23 cellular contexts compared by ENCODE assay signal in genomic region chr1:62799688-62800087, GRCh38. TPM values are rescaled to one million over a fixed set of nuclear protein-coding genes. Genes with fewer than 3 reads are reported as not detected.
DNase-seq lines count a peak whose midpoint lies in the region; ATAC-seq and TF ChIP-seq lines count a peak whose summit lies in the region.
"Had no signal": no experiment of that assay in that cellular context is flagged by ENCODE, and none has a peak within 500 bp of the region (broad histone marks: within the 10 kb centered on the region; RNA-seq: fewer than 3 reads in every experiment).

No MANE protein-coding gene starts in this region.

- no peak overlapping the region for H3K4me3 Mint-ChIP-seq in activated naive CD8-positive, alpha-beta T cell
- no peak overlapping the region for H3K4me3 Mint-ChIP-seq in activated naive CD8-positive, alpha-beta T cell treated with anti-CD3 and anti-CD28 coated beads, Interleukin-2, amount 50 U/mL, for 24 hours
- H3K4me3 Mint-ChIP-seq in natural killer cell treated with Interleukin-12 subunit alpha and Interleukin-12 subunit beta and Interleukin-15 and Interleukin-18, amount 100 ng/mL, for 72 hours: no peak overlapping the region
- H3K4me3 Mint-ChIP-seq: HFFc6 had no signal

- no peak overlapping the region for H3K9ac ChIP-seq in SU-DHL-6 (ENCODE audit: low read length)
- H3K9ac ChIP-seq: KMS-11 had no signal

- H3K4me3 ChIP-seq in SU-DHL-6 (ENCODE audit: insufficient read depth, low read length, poor library complexity, severe bottlenecking): no peak overlapping the region
- H3K4me3 ChIP-seq: Peyer's patch had no signal

- peaks cover 10% of the 10 kb centered on the region for H3K36me3 Mint-ChIP-seq in activated naive CD8-positive, alpha-beta T cell
- H3K36me3 Mint-ChIP-seq in activated naive CD8-positive, alpha-beta T cell treated with anti-CD3 and anti-CD28 coated beads, Interleukin-2, amount 50 U/mL, for 24 hours (ENCODE audit: low read depth): peaks cover 7% of the 10 kb centered on the region
- no peaks in the 10 kb centered on the region for H3K36me3 Mint-ChIP-seq in natural killer cell treated with Interleukin-12 subunit alpha and Interleukin-12 subunit beta and Interleukin-15 and Interleukin-18, amount 100 ng/mL, for 72 hours

- H4K20me1 ChIP-seq in SU-DHL-6 (ENCODE audit: low read depth, low read length): no peaks in the 10 kb centered on the region

- no peak for ATAC-seq in activated naive CD8-positive, alpha-beta T cell treated with anti-CD3 and anti-CD28 coated beads, Interleukin-2, amount 50 U/mL, for 24 hours
- no peak for ATAC-seq in natural killer cell treated with Interleukin-12 subunit alpha and Interleukin-12 subunit beta and Interleukin-15 and Interleukin-18, amount 100 ng/mL, for 72 hours
- ATAC-seq: HepG2, SK-N-SH treated with all-trans-retinoic acid at 6 μM for 48 hours had no signal

- DNase-seq in activated naive CD8-positive, alpha-beta T cell treated with anti-CD3 and anti-CD28 coated beads, Interleukin-2, amount 50 U/mL, for 24 hours: no peak
- DNase-seq in UCSD-AML1 (lab: John Stamatoyannopoulos, UW; ENCODE audit: unreplicated experiment) (no peak), GM10266 (ENCODE audit: extremely low spot score) (no peak), GM19240 (ENCODE audit: insufficient read length, low spot score) (no peak)
- DNase-seq in natural killer cell treated with Interleukin-12 subunit alpha and Interleukin-12 subunit beta and Interleukin-15 and Interleukin-18, amount 100 ng/mL, for 72 hours (ENCODE audit: low spot score): no peak
- DNase-seq: DMS53, GF-D8, H7, HFFc6, NCI-H1105 treated with DMSO at 0.1 percent for 48 hours, NCI-H1694, NCI-H446, NCI-H526, T-helper 1 cell had no signal

- H3K27ac Mint-ChIP-seq in activated naive CD8-positive, alpha-beta T cell: peak overlapping the region; percentile 1
- H3K27ac Mint-ChIP-seq in activated naive CD8-positive, alpha-beta T cell treated with anti-CD3 and anti-CD28 coated beads, Interleukin-2, amount 50 U/mL, for 24 hours: no peak overlapping the region
- H3K27ac Mint-ChIP-seq in natural killer cell treated with Interleukin-12 subunit alpha and Interleukin-12 subunit beta and Interleukin-15 and Interleukin-18, amount 100 ng/mL, for 72 hours: no peak overlapping the region
- H3K27ac Mint-ChIP-seq: HFFc6 had no signal

- no peak overlapping the region for H2AFZ ChIP-seq in SU-DHL-6 (ENCODE audit: low read depth, low read length, severe bottlenecking)

- H3K36me3 ChIP-seq in SU-DHL-6 (ENCODE audit: low read length): peaks cover 8% of the 10 kb centered on the region
- H3K36me3 ChIP-seq: Peyer's patch had no signal

- H3K27me3 Mint-ChIP-seq in activated naive CD8-positive, alpha-beta T cell: no peaks in the 10 kb centered on the region
- H3K27me3 Mint-ChIP-seq in activated naive CD8-positive, alpha-beta T cell treated with anti-CD3 and anti-CD28 coated beads, Interleukin-2, amount 50 U/mL, for 24 hours: no peaks in the 10 kb centered on the region
- H3K27me3 Mint-ChIP-seq in natural killer cell treated with Interleukin-12 subunit alpha and Interleukin-12 subunit beta and Interleukin-15 and Interleukin-18, amount 100 ng/mL, for 72 hours: no peaks in the 10 kb centered on the region

- peaks cover 37% of the 10 kb centered on the region for H3F3A ChIP-seq in SU-DHL-6 (ENCODE audit: insufficient read depth)

- TF ChIP-seq CTCF in SU-DHL-6 (IDR thresholded peaks at IDR 0.05; ENCODE audit: insufficient read depth, low read length, poor library complexity, severe bottlenecking): no peak
- TF ChIP-seq CTCF in GM10266 (IDR thresholded peaks at IDR 0.05; ENCODE audit: control insufficient read depth, insufficient read depth, low read depth, missing control alignments): no peak

- H3K9me3 Mint-ChIP-seq in activated naive CD8-positive, alpha-beta T cell (ENCODE audit: low read depth): no peaks in the 10 kb centered on the region
- no peaks in the 10 kb centered on the region for H3K9me3 Mint-ChIP-seq in activated naive CD8-positive, alpha-beta T cell treated with anti-CD3 and anti-CD28 coated beads, Interleukin-2, amount 50 U/mL, for 24 hours
- H3K9me3 Mint-ChIP-seq in natural killer cell treated with Interleukin-12 subunit alpha and Interleukin-12 subunit beta and Interleukin-15 and Interleukin-18, amount 100 ng/mL, for 72 hours: no peaks in the 10 kb centered on the region
- H3K9me3 Mint-ChIP-seq: HFFc6 had no signal

- H3K27ac ChIP-seq in SU-DHL-6 (ENCODE audit: low read depth, low read length) (peak overlapping the region; percentile 83), layer of hippocampus (ENCODE audit: low read depth, low read length) (peak overlapping the region; percentile 35)
- H3K27ac ChIP-seq: 22Rv1, C4-2B had no signal

- no peaks in the 10 kb centered on the region for H3K9me2 ChIP-seq in SU-DHL-6 (replicated peaks; ENCODE audit: insufficient read depth, low read length)

- H3K27me3 ChIP-seq in SU-DHL-6 (ENCODE audit: low read length) (no peaks in the 10 kb centered on the region), layer of hippocampus (ENCODE audit: control insufficient read depth, insufficient read depth, low read length) (no peaks in the 10 kb centered on the region)
- H3K27me3 ChIP-seq: Peyer's patch had no signal

- peaks cover 13% of the 10 kb centered on the region for H3K4me1 Mint-ChIP-seq in activated naive CD8-positive, alpha-beta T cell (ENCODE audit: low read depth)
- H3K4me1 Mint-ChIP-seq in activated naive CD8-positive, alpha-beta T cell treated with anti-CD3 and anti-CD28 coated beads, Interleukin-2, amount 50 U/mL, for 24 hours: peaks cover 26% of the 10 kb centered on the region
- peaks cover 16 to 17% of the 10 kb centered on the region in 2 donors for H3K4me1 Mint-ChIP-seq in natural killer cell treated with Interleukin-12 subunit alpha and Interleukin-12 subunit beta and Interleukin-15 and Interleukin-18, amount 100 ng/mL, for 72 hours (ENCODE audit: low read depth in 2 of 2)

- no peaks in the 10 kb centered on the region for H3K9me3 ChIP-seq in SU-DHL-6 (ENCODE audit: insufficient read depth, low read length)
- H3K9me3 ChIP-seq: Peyer's patch had no signal

- peak overlapping the region; percentile 62 for H3K4me2 ChIP-seq in SU-DHL-6 (ENCODE audit: low read depth, low read length, poor library complexity, severe bottlenecking)

- H3K79me2 ChIP-seq in SU-DHL-6 (ENCODE audit: insufficient read depth, low read length): peaks cover 30% of the 10 kb centered on the region

RNA-seq across cellular contexts. Expression of gene ATG4C, which starts 15.8 kb away (rescaled TPM):
- 10 to 100 TPM in 1 of 2 donors, 1 to 10 TPM in 1; 9.2 to 10.6 TPM for total RNA-seq in natural killer cell treated with Interleukin-12 subunit alpha and Interleukin-12 subunit beta and Interleukin-15 and Interleukin-18, amount 100 ng/mL, for 72 hours
